8 cellular contexts compared by ENCODE assay signal in genomic region chr2:143110759-143111428, GRCh38. TPM values are rescaled to one million over a fixed set of nuclear protein-coding genes. Genes with fewer than 3 reads are reported as not detected.
A peak's percentile ranks its signal among the peaks of the same experiment; 100 is the strongest.
DNase-seq lines count a peak whose midpoint lies in the region; ATAC-seq and TF ChIP-seq lines count a peak whose summit lies in the region.

No MANE protein-coding gene starts in this region.

- POLR2A ChIA-PET in WTC11 (lab: Charles Lee), result no interaction called here

- H3K4me3 Mint-ChIP-seq in WTC11, result no peak overlapping the region
- H3K4me3 Mint-ChIP-seq in central memory CD8-positive, alpha-beta T cell, result no peak overlapping the region

- no peaks in the 10 kb centered on the region for H3K36me3 Mint-ChIP-seq in WTC11
- H3K36me3 Mint-ChIP-seq in central memory CD8-positive, alpha-beta T cell (ENCODE audit: insufficient read depth), result no peaks in the 10 kb centered on the region

- CTCF ChIA-PET in WTC11 (lab: Charles Lee), result interaction anchor here (0.6 to 2.0 kb wide), 17 partner anchors 10 to 169 kb away, joined by 3 to 27 read pairs (median 4); no protein-coding TSS in a partner anchor

- H3K4me3 ChIP-seq in AG09309 (ENCODE audit: control insufficient read depth, low read depth, low read length), result no peak overlapping the region

- no peaks in the 10 kb centered on the region for H3K9me3 Mint-ChIP-seq in WTC11
- H3K9me3 Mint-ChIP-seq in central memory CD8-positive, alpha-beta T cell, result no peaks in the 10 kb centered on the region

- no peaks in the 10 kb centered on the region for H3K4me1 Mint-ChIP-seq in WTC11
- peaks cover 9% of the 10 kb centered on the region for H3K4me1 Mint-ChIP-seq in central memory CD8-positive, alpha-beta T cell

- DNase-seq in AG09309 (ENCODE audit: low read depth), result peak; percentile 13
- peak; percentile 76 for DNase-seq in NCI-H2171 treated with DMSO at 0.1 percent for 48 hours (lab: John Stamatoyannopoulos, UW)
- peak; percentile 66 for DNase-seq in WTC11 (ENCODE audit: low spot score)
- peak; percentile 48 to 50 for DNase-seq in central memory CD8-positive, alpha-beta T cell (ENCODE audit: low spot score in 2 of 2)
- DNase-seq in left lobe of liver (ENCODE audit: low spot score), result peak; percentile 61
- DNase-seq in stimulated activated CD4-positive, alpha-beta T cell treated with anti-CD3 and anti-CD28 coated beads, TNF-alpha, amount 100 ng/mL, for 4 hours (ENCODE audit: low read depth in 3 of 3), result peak in 2 of 3 experiments; percentile 13 to 49

- peak; percentile 90 for ATAC-seq in GM18517 (IDR thresholded peaks at IDR 0.05; ENCODE audit: unreplicated experiment)
- peak; percentile 89 for ATAC-seq in HG03045 (IDR thresholded peaks at IDR 0.05; ENCODE audit: unreplicated experiment)
- ATAC-seq in WTC11, result peak; percentile 94
- peak; percentile 92 for ATAC-seq in central memory CD8-positive, alpha-beta T cell (replicated peaks; ENCODE audit: extremely low read depth, poor library complexity, severe bottlenecking)
- peak; percentile 95 for ATAC-seq in left lobe of liver

- no peak overlapping the region for H3K27ac Mint-ChIP-seq in WTC11
- H3K27ac Mint-ChIP-seq in central memory CD8-positive, alpha-beta T cell (ENCODE audit: low read depth), result peak overlapping the region; percentile 70

- peak; percentile 69 for TF ChIP-seq CTCF in AG09309 (IDR thresholded peaks at IDR 0.05; ENCODE audit: control insufficient read depth, insufficient read depth, low read depth, low read length, missing control alignments)
- peak; percentile 63 for TF ChIP-seq CTCF in WTC11 (IDR thresholded peaks at IDR 0.05)

- H3K27me3 Mint-ChIP-seq in WTC11 (ENCODE audit: low read depth), result no peaks in the 10 kb centered on the region
- H3K27me3 Mint-ChIP-seq in central memory CD8-positive, alpha-beta T cell, result no peaks in the 10 kb centered on the region

TF ChIP-seq in WTC11, 78 proteins besides CTCF, POLR2A, EP300 and RAD21:
- TF ChIP-seq SOX15 (CRISPR knock-in tag; IDR thresholded peaks at IDR 0.05), result no peak
- no peak for TF ChIP-seq GABPB1 (CRISPR knock-in tag; IDR thresholded peaks at IDR 0.05)
- TF ChIP-seq NFE2L1 (CRISPR knock-in tag; IDR thresholded peaks at IDR 0.05), result no peak
- no peak for TF ChIP-seq NR3C1 (CRISPR knock-in tag; conservative IDR thresholded peaks at IDR 0.05; ENCODE audit: low read depth)
- TF ChIP-seq ZNF396 (CRISPR knock-in tag; IDR thresholded peaks at IDR 0.05; ENCODE audit: borderline replicate concordance), result no peak
- TF ChIP-seq ZNF532 (CRISPR knock-in tag; IDR thresholded peaks at IDR 0.05; ENCODE audit: borderline replicate concordance), result no peak
- no peak for TF ChIP-seq EMX1 (CRISPR knock-in tag; IDR thresholded peaks at IDR 0.05)
- TF ChIP-seq GTF2I (CRISPR knock-in tag; conservative IDR thresholded peaks at IDR 0.05), result no peak
- TF ChIP-seq, protein P1, sequence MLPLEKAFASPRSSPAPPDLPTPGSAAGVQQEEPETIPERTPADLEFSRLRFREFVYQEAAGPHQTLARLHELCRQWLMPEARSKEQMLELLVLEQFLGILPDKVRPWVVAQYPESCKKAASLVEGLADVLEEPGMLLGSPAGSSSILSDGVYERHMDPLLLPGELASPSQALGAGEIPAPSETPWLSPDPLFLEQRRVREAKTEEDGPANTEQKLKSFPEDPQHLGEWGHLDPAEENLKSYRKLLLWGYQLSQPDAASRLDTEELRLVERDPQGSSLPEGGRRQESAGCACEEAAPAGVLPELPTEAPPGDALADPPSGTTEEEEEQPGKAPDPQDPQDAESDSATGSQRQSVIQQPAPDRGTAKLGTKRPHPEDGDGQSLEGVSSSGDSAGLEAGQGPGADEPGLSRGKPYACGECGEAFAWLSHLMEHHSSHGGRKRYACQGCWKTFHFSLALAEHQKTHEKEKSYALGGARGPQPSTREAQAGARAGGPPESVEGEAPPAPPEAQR (CRISPR knock-in tag; IDR thresholded peaks at IDR 0.05), result no peak
- no peak for TF ChIP-seq ZNF263 (CRISPR knock-in tag; IDR thresholded peaks at IDR 0.05; ENCODE audit: low read depth)
- no peak for TF ChIP-seq ZNF671 (CRISPR knock-in tag; IDR thresholded peaks at IDR 0.05)
- TF ChIP-seq ZBTB21 (CRISPR knock-in tag; IDR thresholded peaks at IDR 0.05; ENCODE audit: borderline replicate concordance), result no peak
- TF ChIP-seq, protein P2, sequence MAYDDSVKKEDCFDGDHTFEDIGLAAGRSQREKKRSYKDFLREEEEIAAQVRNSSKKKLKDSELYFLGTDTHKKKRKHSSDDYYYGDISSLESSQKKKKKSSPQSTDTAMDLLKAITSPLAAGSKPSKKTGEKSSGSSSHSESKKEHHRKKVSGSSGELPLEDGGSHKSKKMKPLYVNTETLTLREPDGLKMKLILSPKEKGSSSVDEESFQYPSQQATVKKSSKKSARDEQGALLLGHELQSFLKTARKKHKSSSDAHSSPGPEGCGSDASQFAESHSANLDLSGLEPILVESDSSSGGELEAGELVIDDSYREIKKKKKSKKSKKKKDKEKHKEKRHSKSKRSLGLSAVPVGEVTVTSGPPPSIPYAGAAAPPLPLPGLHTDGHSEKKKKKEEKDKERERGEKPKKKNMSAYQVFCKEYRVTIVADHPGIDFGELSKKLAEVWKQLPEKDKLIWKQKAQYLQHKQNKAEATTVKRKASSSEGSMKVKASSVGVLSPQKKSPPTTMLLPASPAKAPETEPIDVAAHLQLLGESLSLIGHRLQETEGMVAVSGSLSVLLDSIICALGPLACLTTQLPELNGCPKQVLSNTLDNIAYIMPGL (CRISPR knock-in tag; IDR thresholded peaks at IDR 0.05), result no peak

RNA-seq across cellular contexts. Expression of gene ARHGAP15, which starts 18.3 kb away (rescaled TPM):
- total RNA-seq in WTC11 (2021), result 0.25 to 0.28 TPM in 2 of 3 replicates, not detected in the other
- 2.3 TPM for total RNA-seq in left lobe of liver

Comparison
In these comparisons a context has a peak if more than half of its experiments do, and no peak if none do; other contexts are left out.
1. DNase-seq: peak in every context shown above with its lines; median percentile 76 in NCI-H2171 treated with DMSO at 0.1 percent for 48 hours; 66 in WTC11; 61 in left lobe of liver; 49 in central memory CD8-positive, alpha-beta T cell; 31 in stimulated activated CD4-positive, alpha-beta T cell treated with anti-CD3 and anti-CD28 coated beads, TNF-alpha, amount 100 ng/mL, for 4 hours; 13 in AG09309.